In the genomic region with DNA sequence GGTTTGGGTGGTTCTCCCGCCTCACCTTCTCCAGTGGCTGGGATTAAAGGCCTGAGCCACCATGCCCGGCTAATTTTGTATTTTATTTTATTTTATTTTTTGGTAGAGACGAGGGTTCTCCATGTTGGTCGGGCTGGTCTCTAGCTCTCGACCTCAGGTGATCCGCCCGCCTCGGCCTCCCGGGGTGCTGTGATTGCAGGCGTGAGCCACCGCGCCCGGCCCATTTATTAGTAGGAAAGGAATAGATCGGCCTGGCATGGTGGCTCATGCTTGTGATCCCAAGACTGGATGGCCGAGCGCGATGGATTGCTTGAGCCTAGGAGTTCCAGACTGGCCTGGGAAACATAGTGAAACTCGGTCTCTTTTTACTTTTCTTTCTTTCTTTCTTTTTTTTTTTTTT, we compare ENCODE assay signal across 8 cellular contexts.
"Had no signal": no experiment of that assay in that cellular context is flagged by ENCODE, and none has a peak within 500 bp of the region (broad histone marks: within the 10 kb centered on the region; RNA-seq: fewer than 3 reads in every experiment).

No MANE protein-coding gene starts in this region.

- H3K27ac ChIP-seq: HL-60 had no signal

- FAIRE-seq: H1, H54, HepG2 had no signal

- H3K4me3 Mint-ChIP-seq: GM23338, H9, IgD-negative memory B cell had no signal

- DNase-seq: H9, HCEC 1CT had no signal

- H2AFZ ChIP-seq: GM23338 had no signal

- ATAC-seq: GM23338 had no signal

- H3K27ac Mint-ChIP-seq: GM23338, H9 had no signal

- H3K4me3 ChIP-seq: GM23338 had no signal

- H3K4me2 ChIP-seq: GM23338 had no signal
